ENCODE assay signal across 3 cellular contexts in the genomic region with DNA sequence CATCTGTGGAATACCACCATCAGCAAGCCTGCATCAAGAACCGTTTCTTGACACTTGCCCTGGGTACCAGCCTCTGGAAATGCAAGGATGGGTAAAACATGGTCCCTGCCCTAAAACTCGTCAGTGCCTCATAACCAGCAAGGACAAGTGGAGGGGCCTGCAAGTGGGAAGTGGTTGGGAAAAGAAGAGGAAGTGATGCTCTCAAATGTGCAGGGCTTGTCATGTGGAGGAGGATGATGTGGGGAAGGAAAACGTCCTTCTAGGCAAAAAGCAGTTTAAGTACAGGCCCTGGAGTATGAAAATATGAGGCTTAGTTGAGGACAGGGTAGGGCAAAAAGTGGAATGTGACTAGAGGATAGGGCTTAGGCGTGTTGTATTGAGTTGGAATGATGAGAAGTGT.
TF ChIP-seq lines count a peak whose summit lies in the region.

No MANE protein-coding gene starts in this region.

TF ChIP-seq in K562, 482 proteins besides CTCF, POLR2A, EP300 and RAD21:
- TF ChIP-seq PCBP1 (IDR thresholded peaks at IDR 0.05; ENCODE audit: low read depth, low read length, poor library complexity, severe bottlenecking) (no peak), ETV6 (IDR thresholded peaks at IDR 0.05; ENCODE audit: borderline replicate concordance in 1 of 2, low read depth in 2 of 2, low read length in 1 of 2) (peak in 1 of 2 experiments; percentile 64; a peak in 2 of 4 replicates), ETV6 (CRISPR knock-in tag; IDR thresholded peaks at IDR 0.05; ENCODE audit: borderline replicate concordance) (no peak), CTBP1 (IDR thresholded peaks at IDR 0.05; ENCODE audit: borderline replicate concordance) (peak; percentile 32; the same call in 1 of the 2 replicates), NEUROD1 (IDR thresholded peaks at IDR 0.05; ENCODE audit: borderline replicate concordance, low read depth, low read length, partially characterized antibody) (no peak), ADNP (tag; IDR thresholded peaks at IDR 0.05) (no peak), ASH1L (IDR thresholded peaks at IDR 0.05; ENCODE audit: borderline replicate concordance, low read depth, partially characterized antibody) (no peak), SPI1 (IDR thresholded peaks at IDR 0.05; ENCODE audit: borderline replicate concordance, low read depth, low read length) (peak; percentile 89; the same call in 1 of the 2 replicates)

TF ChIP-seq in GM23338, 12 proteins besides CTCF, POLR2A, EP300 and RAD21 (continued from another document):
- TF ChIP-seq, protein P1, sequence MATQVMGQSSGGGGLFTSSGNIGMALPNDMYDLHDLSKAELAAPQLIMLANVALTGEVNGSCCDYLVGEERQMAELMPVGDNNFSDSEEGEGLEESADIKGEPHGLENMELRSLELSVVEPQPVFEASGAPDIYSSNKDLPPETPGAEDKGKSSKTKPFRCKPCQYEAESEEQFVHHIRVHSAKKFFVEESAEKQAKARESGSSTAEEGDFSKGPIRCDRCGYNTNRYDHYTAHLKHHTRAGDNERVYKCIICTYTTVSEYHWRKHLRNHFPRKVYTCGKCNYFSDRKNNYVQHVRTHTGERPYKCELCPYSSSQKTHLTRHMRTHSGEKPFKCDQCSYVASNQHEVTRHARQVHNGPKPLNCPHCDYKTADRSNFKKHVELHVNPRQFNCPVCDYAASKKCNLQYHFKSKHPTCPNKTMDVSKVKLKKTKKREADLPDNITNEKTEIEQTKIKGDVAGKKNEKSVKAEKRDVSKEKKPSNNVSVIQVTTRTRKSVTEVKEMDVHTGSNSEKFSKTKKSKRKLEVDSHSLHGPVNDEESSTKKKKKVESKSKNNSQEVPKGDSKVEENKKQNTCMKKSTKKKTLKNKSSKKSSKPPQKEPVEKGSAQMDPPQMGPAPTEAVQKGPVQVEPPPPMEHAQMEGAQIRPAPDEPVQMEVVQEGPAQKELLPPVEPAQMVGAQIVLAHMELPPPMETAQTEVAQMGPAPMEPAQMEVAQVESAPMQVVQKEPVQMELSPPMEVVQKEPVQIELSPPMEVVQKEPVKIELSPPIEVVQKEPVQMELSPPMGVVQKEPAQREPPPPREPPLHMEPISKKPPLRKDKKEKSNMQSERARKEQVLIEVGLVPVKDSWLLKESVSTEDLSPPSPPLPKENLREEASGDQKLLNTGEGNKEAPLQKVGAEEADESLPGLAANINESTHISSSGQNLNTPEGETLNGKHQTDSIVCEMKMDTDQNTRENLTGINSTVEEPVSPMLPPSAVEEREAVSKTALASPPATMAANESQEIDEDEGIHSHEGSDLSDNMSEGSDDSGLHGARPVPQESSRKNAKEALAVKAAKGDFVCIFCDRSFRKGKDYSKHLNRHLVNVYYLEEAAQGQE (IDR thresholded peaks at IDR 0.05; ENCODE audit: unreplicated experiment) = no peak
- TF ChIP-seq ZNF114 (CRISPR knock-in tag; IDR thresholded peaks at IDR 0.05) = no peak

TF ChIP-seq in SK-N-SH, 30 proteins besides CTCF, POLR2A, EP300 and RAD21:
- TF ChIP-seq PBX3 (IDR thresholded peaks at IDR 0.05) = no peak
- no peak for TF ChIP-seq CHD2 (IDR thresholded peaks at IDR 0.05; ENCODE audit: low read length, partially characterized antibody)
- no peak for TF ChIP-seq SMC3 (IDR thresholded peaks at IDR 0.05; ENCODE audit: low read depth, low read length)
- TF ChIP-seq JUND (IDR thresholded peaks at IDR 0.05) = no peak
- TF ChIP-seq FOXJ3 (CRISPR knock-in tag; IDR thresholded peaks at IDR 0.05) = no peak
- no peak for TF ChIP-seq RCOR1 (IDR thresholded peaks at IDR 0.05; ENCODE audit: low read length)
- no peak for TF ChIP-seq TEAD4 (IDR thresholded peaks at IDR 0.05; ENCODE audit: borderline replicate concordance, insufficient read depth)
- no peak for TF ChIP-seq GABPA (IDR thresholded peaks at IDR 0.05; ENCODE audit: low read depth)
- TF ChIP-seq RXRA (IDR thresholded peaks at IDR 0.05; ENCODE audit: borderline replicate concordance, low read depth) = no peak
- no peak for TF ChIP-seq POLR2AphosphoS5 (IDR thresholded peaks at IDR 0.05; ENCODE audit: low read depth, low read length)
- TF ChIP-seq, protein P1 (IDR thresholded peaks at IDR 0.05; ENCODE audit: low read depth, low read length) = no peak
- TF ChIP-seq EZH2phosphoT487 (IDR thresholded peaks at IDR 0.05; ENCODE audit: borderline replicate concordance, low read depth) = no peak
- no peak for TF ChIP-seq NFIC (IDR thresholded peaks at IDR 0.05; ENCODE audit: borderline replicate concordance)
- TF ChIP-seq YY1 (IDR thresholded peaks at IDR 0.05; ENCODE audit: low read depth) = no peak
- TF ChIP-seq MXI1 (IDR thresholded peaks at IDR 0.05; ENCODE audit: low read depth, low read length) = no peak
- no peak for TF ChIP-seq FOSL2 (IDR thresholded peaks at IDR 0.05; ENCODE audit: borderline replicate concordance, low read depth)
- TF ChIP-seq ZBTB33 (IDR thresholded peaks at IDR 0.05; ENCODE audit: borderline replicate concordance, low read depth) = no peak
